ENCODE assay signal across 18 cellular contexts in the genomic region with DNA sequence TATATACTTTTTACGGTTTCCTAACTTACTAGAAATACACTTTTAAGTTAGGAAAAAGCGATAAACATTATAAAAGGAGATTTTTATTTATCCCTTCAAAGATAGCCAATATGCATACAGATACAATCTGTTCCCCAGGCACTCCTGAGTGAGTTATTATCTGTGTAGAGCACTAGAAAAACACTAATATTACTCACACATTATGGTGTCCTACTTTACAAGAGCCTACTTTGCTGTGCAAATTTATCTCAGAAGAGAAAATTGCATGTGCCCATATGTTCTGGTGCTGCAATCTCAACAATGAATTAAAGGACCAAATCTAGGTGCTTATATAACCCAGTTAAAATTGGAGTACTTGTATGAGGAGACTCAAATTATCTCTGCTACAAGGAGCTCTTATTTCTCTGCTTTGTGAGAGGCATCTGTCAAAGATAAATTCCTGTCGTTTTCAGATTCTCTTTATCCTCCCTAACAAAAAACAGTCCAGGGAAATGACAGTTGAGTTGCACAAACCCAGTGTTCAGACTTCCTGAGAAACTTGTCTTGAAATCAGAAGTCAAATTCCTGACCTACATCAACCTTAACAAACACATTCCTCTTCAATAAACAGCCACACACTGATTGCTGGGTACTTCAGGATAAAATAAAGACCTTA. TPM values are rescaled to one million over a fixed set of nuclear protein-coding genes. Genes with fewer than 3 reads are reported as not detected.
DNase-seq lines count a peak whose midpoint lies in the region; FAIRE-seq and TF ChIP-seq lines count a peak whose summit lies in the region.
"Had no signal": no experiment of that assay in that cellular context is flagged by ENCODE, and none has a peak within 500 bp of the region (broad histone marks: within the 10 kb centered on the region; RNA-seq: fewer than 3 reads in every experiment).

No MANE protein-coding gene starts in this region.

- DNase-seq in activated T-cell treated with anti-CD3 and anti-CD28 coated beads, Interleukin-2, amount 50 U/mL, for 24 hours, result no peak
- DNase-seq in activated T-cell treated with anti-CD3 and anti-CD28 coated beads for 4 hours (no peak), SJSA1 (ENCODE audit: low read depth in 1 of 2, low spot score in 2 of 2) (peak in 1 of 2 experiments; percentile 82), hepatocyte (ENCODE audit: low spot score) (no peak), superior temporal gyrus (ENCODE audit: extremely low spot score) (peak; percentile 67), T-helper 1 cell (no peak), COLO829 (ENCODE audit: low spot score) (no peak), kidney (no peak)
- DNase-seq: aorta, Calu3, immature natural killer cell, NCI-H82, T-helper 9 cell, testis had no signal

- no peak overlapping the region for H3K4me3 ChIP-seq in SJSA1
- H3K4me3 ChIP-seq in hepatocyte, result no peak overlapping the region
- no peak overlapping the region for H3K4me3 ChIP-seq in kidney (ENCODE audit: low read length in 2 of 2)
- H3K4me3 ChIP-seq: testis had no signal

- peaks cover 37% of the 10 kb centered on the region for H3K4me1 Mint-ChIP-seq in activated T-cell treated with anti-CD3 and anti-CD28 coated beads, Interleukin-2, amount 50 U/mL, for 24 hours (ENCODE audit: low read depth)
- H3K4me1 Mint-ChIP-seq: activated T-helper 17 cell treated with anti-CD3 and anti-CD28 coated beads, Interleukin-2, amount 50 U/mL, for 72 hours had no signal

- H3K27ac ChIP-seq in SJSA1, result peak overlapping the region; percentile 77
- peak overlapping the region; percentile 29 for H3K27ac ChIP-seq in hepatocyte
- no peak overlapping the region for H3K27ac ChIP-seq in kidney (ENCODE audit: low read depth in 2 of 2, low read length in 2 of 2)
- H3K27ac ChIP-seq: testis had no signal

- H3K36me3 Mint-ChIP-seq in activated T-cell treated with anti-CD3 and anti-CD28 coated beads, Interleukin-2, amount 50 U/mL, for 24 hours (ENCODE audit: low read depth), result peaks cover 21% of the 10 kb centered on the region

- H3K79me2 ChIP-seq in hepatocyte, result no peaks in the 10 kb centered on the region

- TF ChIP-seq CTCF in hepatocyte (IDR thresholded peaks at IDR 0.05; ENCODE audit: poor library complexity) (no peak), kidney (IDR thresholded peaks at IDR 0.05; ENCODE audit: borderline replicate concordance, extremely low read depth, insufficient read depth) (no peak)

- H3K4me2 ChIP-seq in hepatocyte, result peak overlapping the region; percentile 16

- H3K36me3 ChIP-seq in SJSA1, result 0 out of 2 replicates have a peak, but pooled peaks cover 5% of the 10 kb centered on the region
- H3K36me3 ChIP-seq in hepatocyte (replicated peaks; ENCODE audit: insufficient read depth, low read depth), result no peaks in the 10 kb centered on the region
- H3K36me3 ChIP-seq in kidney (ENCODE audit: control insufficient read depth in 1 of 2, insufficient read depth in 2 of 2, low read length in 2 of 2), result no peaks in the 10 kb centered on the region

- no peaks in the 10 kb centered on the region for H3K9me2 ChIP-seq in hepatocyte (replicated peaks; ENCODE audit: insufficient read depth)

- peak overlapping the region; percentile 22 for H3K27ac Mint-ChIP-seq in activated T-cell treated with anti-CD3 and anti-CD28 coated beads, Interleukin-2, amount 50 U/mL, for 24 hours
- H3K27ac Mint-ChIP-seq: activated T-helper 17 cell treated with anti-CD3 and anti-CD28 coated beads, Interleukin-2, amount 50 U/mL, for 72 hours; immature natural killer cell had no signal

- 48% methylated on average over 3 of the region's 3 CpGs for WGBS in hepatocyte (ENCODE audit: low lambda C conversion rate, missing lambda C conversion rate)

- FAIRE-seq in kidney (lab: Jason Lieb, UNC), result no peak
- FAIRE-seq: frontal cortex had no signal

- intact Hi-C loops in kidney (cut with DNase I), result no loop called here

- H3K9ac ChIP-seq in kidney (ENCODE audit: low read length in 2 of 2), result no peak overlapping the region

- no peaks in the 10 kb centered on the region for H3K9me3 Mint-ChIP-seq in activated T-cell treated with anti-CD3 and anti-CD28 coated beads, Interleukin-2, amount 50 U/mL, for 24 hours
- H3K9me3 Mint-ChIP-seq: activated T-helper 17 cell treated with anti-CD3 and anti-CD28 coated beads, Interleukin-2, amount 50 U/mL, for 72 hours; immature natural killer cell had no signal

- peaks cover 36% of the 10 kb centered on the region for H3K4me1 ChIP-seq in SJSA1 (replicated peaks)
- peaks cover 25% of the 10 kb centered on the region for H3K4me1 ChIP-seq in hepatocyte (ENCODE audit: insufficient read depth)
- no peaks in the 10 kb centered on the region for H3K4me1 ChIP-seq in kidney (ENCODE audit: control insufficient read depth in 1 of 2, insufficient read depth in 1 of 2, low read depth in 1 of 2, low read length in 2 of 2)
- H3K4me1 ChIP-seq: testis had no signal

- no peaks in the 10 kb centered on the region for H4K20me1 ChIP-seq in hepatocyte (ENCODE audit: insufficient read depth, poor library complexity, severe bottlenecking)

- no peaks in the 10 kb centered on the region for H3K27me3 Mint-ChIP-seq in activated T-cell treated with anti-CD3 and anti-CD28 coated beads, Interleukin-2, amount 50 U/mL, for 24 hours
- H3K27me3 Mint-ChIP-seq: activated T-helper 17 cell treated with anti-CD3 and anti-CD28 coated beads, Interleukin-2, amount 50 U/mL, for 72 hours; progenitor cell of endocrine pancreas had no signal

- H3K9me3 ChIP-seq in SJSA1 (replicated peaks) (no peaks in the 10 kb centered on the region; the same call in 1 of the 2 replicates), hepatocyte (ENCODE audit: low read depth) (no peaks in the 10 kb centered on the region), kidney (ENCODE audit: control insufficient read depth in 1 of 2, low read length in 2 of 2) (no peaks in the 10 kb centered on the region)
- H3K9me3 ChIP-seq: testis had no signal

- H3K4me3 Mint-ChIP-seq in activated T-cell treated with anti-CD3 and anti-CD28 coated beads, Interleukin-2, amount 50 U/mL, for 24 hours, result no peak overlapping the region
- H3K4me3 Mint-ChIP-seq: activated T-helper 17 cell treated with anti-CD3 and anti-CD28 coated beads, Interleukin-2, amount 50 U/mL, for 72 hours; immature natural killer cell had no signal

- no peaks in the 10 kb centered on the region for H3K27me3 ChIP-seq in SJSA1 (replicated peaks)
- no peaks in the 10 kb centered on the region for H3K27me3 ChIP-seq in hepatocyte
- H3K27me3 ChIP-seq: testis had no signal

- no peak overlapping the region for H2AFZ ChIP-seq in hepatocyte

RNA-seq across cellular contexts. Expression of gene CPA1, which starts 28.9 kb away (rescaled TPM):
- not detected in 2 replicates for total RNA-seq in SJSA1 (2014; rRNA removed; shearing (Covaris generic))
- total RNA-seq in hepatocyte, result 3.4 and 3.8 TPM in 2 replicates
- polyA plus RNA-seq in hepatocyte, result 4.4 and 5.8 TPM in 2 replicates
- 0.50 TPM for total RNA-seq in kidney
- 1.1 TPM for polyA plus RNA-seq in kidney (ENCODE audit: insufficient read depth, low read depth, low replicate concordance)
- total RNA-seq: activated T-helper 17 cell treated with anti-CD3 and anti-CD28 coated beads, Interleukin-2, amount 50 U/mL, for 72 hours; Calu3; frontal cortex; mononuclear cell had no signal
- polyA plus RNA-seq: immature natural killer cell had no signal

RNA-seq across cellular contexts. Expression of gene CEP41, which starts 31.6 kb away (rescaled TPM):
- total RNA-seq in SJSA1 (2014; rRNA removed; shearing (Covaris generic)), result 20.4 and 21.6 TPM in 2 replicates
- 5.5 and 11.4 TPM in 2 replicates for total RNA-seq in hepatocyte
- 17.2 and 17.8 TPM in 2 replicates for polyA plus RNA-seq in hepatocyte
- 12.7 TPM for total RNA-seq in kidney
- polyA plus RNA-seq in kidney (ENCODE audit: insufficient read depth, low read depth, low replicate concordance), result 8.1 TPM

Comparison
In these comparisons a context has a peak if more than half of its experiments do, and no peak if none do; other contexts are left out.
1. H3K27ac ChIP-seq: peak in SJSA1 (single experiment) and hepatocyte (single experiment); none in kidney (0 of 2).